21 cellular contexts compared by ENCODE assay signal in the genomic region with DNA sequence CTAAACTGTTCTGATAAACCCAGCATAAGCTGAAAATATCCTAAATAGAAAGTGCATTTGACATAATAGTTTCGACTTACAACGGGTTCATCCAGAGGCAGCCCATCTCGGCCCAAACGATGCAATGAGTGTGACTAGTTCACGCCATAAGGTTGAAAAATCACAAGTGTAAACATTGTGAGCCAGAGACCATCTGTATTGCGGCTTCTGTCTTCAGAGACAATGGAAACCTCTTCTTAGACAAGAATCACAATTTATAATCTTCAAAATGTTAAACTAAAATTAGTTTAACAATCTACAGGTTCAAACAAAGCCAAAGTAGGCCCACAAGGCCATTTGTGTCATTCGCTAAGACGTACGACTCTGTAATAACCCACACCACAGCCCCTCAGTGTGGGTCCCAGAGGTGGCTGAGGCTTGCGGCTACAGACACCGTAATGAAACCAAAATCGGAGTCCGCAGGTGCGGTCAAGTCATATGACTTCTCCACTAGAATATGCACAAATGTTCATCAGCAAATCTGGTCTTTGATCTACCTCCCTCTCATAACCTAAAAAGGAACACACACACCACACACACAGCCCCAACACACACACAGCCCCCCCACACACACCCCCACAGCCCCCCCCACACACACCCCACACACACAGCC.
DNase-seq lines count a peak whose midpoint lies in the region; ATAC-seq and TF ChIP-seq lines count a peak whose summit lies in the region.
"Had no signal": no experiment of that assay in that cellular context is flagged by ENCODE, and none has a peak within 500 bp of the region (broad histone marks: within the 10 kb centered on the region; RNA-seq: fewer than 3 reads in every experiment).

No MANE protein-coding gene starts in this region.

- H3K9me3 Mint-ChIP-seq in naive thymus-derived CD8-positive, alpha-beta T cell = no peaks in the 10 kb centered on the region
- H3K9me3 Mint-ChIP-seq: activated naive CD4-positive, alpha-beta T cell treated with anti-CD3 and anti-CD28 coated beads, Interleukin-2, amount 10 ng/mL, durations not matched to agents 7 days and 5 days; brain; naive B cell had no signal

- no peaks in the 10 kb centered on the region for H3K27me3 ChIP-seq in muscle layer of duodenum (ENCODE audit: low read depth, low read length)
- H3K27me3 ChIP-seq in tibial artery = no peaks in the 10 kb centered on the region
- H3K27me3 ChIP-seq: heart left ventricle had no signal

- no peak overlapping the region for H3K4me3 Mint-ChIP-seq in naive thymus-derived CD8-positive, alpha-beta T cell
- H3K4me3 Mint-ChIP-seq: activated CD8-positive, alpha-beta T cell treated with anti-CD3 and anti-CD28 coated beads for 36 hours; activated naive CD4-positive, alpha-beta T cell treated with anti-CD3 and anti-CD28 coated beads, Interleukin-2, amount 10 ng/mL, durations not matched to agents 7 days and 5 days; activated T-cell treated with anti-CD3 and anti-CD28 coated beads, Interleukin-2, amount 50 U/mL, for 24 hours; naive B cell had no signal

- H3K4me1 ChIP-seq in muscle layer of duodenum (ENCODE audit: control insufficient read depth in 1 of 2, insufficient read depth in 2 of 2, low read length in 2 of 2) = peaks cover 14 to 25% of the 10 kb centered on the region in 2 donors
- H3K4me1 ChIP-seq in tibial artery = peaks cover 0 to 73% (median 28%) of the 10 kb centered on the region in 4 donors

- no peak overlapping the region for H3K27ac Mint-ChIP-seq in naive thymus-derived CD8-positive, alpha-beta T cell
- H3K27ac Mint-ChIP-seq: activated CD8-positive, alpha-beta T cell treated with anti-CD3 and anti-CD28 coated beads for 36 hours; activated naive CD4-positive, alpha-beta T cell treated with anti-CD3 and anti-CD28 coated beads, Interleukin-2, amount 10 ng/mL, durations not matched to agents 7 days and 5 days; activated T-cell treated with anti-CD3 and anti-CD28 coated beads, Interleukin-2, amount 50 U/mL, for 24 hours; naive B cell had no signal

- no peak for TF ChIP-seq CTCF in tibial artery (IDR thresholded peaks at IDR 0.05)

- peak overlapping the region; percentile 14 for H3K27ac ChIP-seq in caudate nucleus (ENCODE audit: low read depth, low read length)
- peak overlapping the region; percentile 69 for H3K27ac ChIP-seq in muscle layer of duodenum (ENCODE audit: low read length)
- peak overlapping the region; percentile 15 to 22 for H3K27ac ChIP-seq in tibial artery
- H3K27ac ChIP-seq: psoas muscle, WERI-Rb-1 had no signal

- peaks cover 0 to 4% (median 2%) of the 10 kb centered on the region in 4 donors for H3K4me1 Mint-ChIP-seq in naive thymus-derived CD8-positive, alpha-beta T cell
- H3K4me1 Mint-ChIP-seq: activated naive CD4-positive, alpha-beta T cell treated with anti-CD3 and anti-CD28 coated beads, Interleukin-2, amount 10 ng/mL, durations not matched to agents 7 days and 5 days had no signal

- POLR2A ChIA-PET in naive thymus-derived CD8-positive, alpha-beta T cell (lab: Charles Lee) = no interaction called here

- ATAC-seq in naive thymus-derived CD8-positive, alpha-beta T cell = no peak
- ATAC-seq: activated CD8-positive, alpha-beta T cell treated with anti-CD3 and anti-CD28 coated beads for 36 hours; esophagus mucosa; psoas muscle had no signal

- intact Hi-C loops in tibial artery (cut with DNase I; ENCODE audit: low total_unique reads) = no loop called here

- DNase-seq in NCI-H2171 treated with DMSO at 0.1 percent for 48 hours (lab: John Stamatoyannopoulos, UW) (peak; percentile 59), NCI-H2171 (lab: John Stamatoyannopoulos, UW) (no peak), caudate nucleus (lab: John Stamatoyannopoulos, UW) (peak in 1 of 61 donors; percentile 15), tibial artery (peak in 1 of 2 donors; percentile 23), GOT3 (lab: John Stamatoyannopoulos, UW) (no peak), NCI-H1930 (lab: John Stamatoyannopoulos, UW) (no peak)
- DNase-seq in naive thymus-derived CD8-positive, alpha-beta T cell = no peak
- DNase-seq: 8988T; activated CD8-positive, alpha-beta T cell treated with anti-CD3 and anti-CD28 coated beads for 36 hours; activated naive CD4-positive, alpha-beta T cell treated with anti-CD3 and anti-CD28 coated beads, Interleukin-2, amount 10 ng/mL, durations not matched to agents 7 days and 5 days; activated T-cell treated with anti-CD3 and anti-CD28 coated beads, Interleukin-2, amount 50 U/mL, for 24 hours; DMS153; heart left ventricle; naive B cell; psoas muscle; stimulated activated CD4-positive, alpha-beta T cell treated with anti-CD3 and anti-CD28 coated beads, Interleukin-12 subunit alpha, Interleukin-12 subunit beta, amount 100 ng/mL, for 4 hours; WERI-Rb-1 had no signal

- no peaks in the 10 kb centered on the region for H3K9me3 ChIP-seq in muscle layer of duodenum (ENCODE audit: control insufficient read depth in 1 of 2, low read length in 2 of 2)
- no peaks in the 10 kb centered on the region for H3K9me3 ChIP-seq in tibial artery
- H3K9me3 ChIP-seq: heart left ventricle, psoas muscle had no signal

- H3K36me3 Mint-ChIP-seq in naive thymus-derived CD8-positive, alpha-beta T cell = no peaks in the 10 kb centered on the region
- H3K36me3 Mint-ChIP-seq: activated naive CD4-positive, alpha-beta T cell treated with anti-CD3 and anti-CD28 coated beads, Interleukin-2, amount 10 ng/mL, durations not matched to agents 7 days and 5 days had no signal

- H3K36me3 ChIP-seq in muscle layer of duodenum (ENCODE audit: control insufficient read depth in 1 of 2, insufficient read depth in 2 of 2, low read length in 2 of 2) = no peaks in the 10 kb centered on the region
- H3K36me3 ChIP-seq in tibial artery = no peaks in the 10 kb centered on the region
- H3K36me3 ChIP-seq: heart left ventricle, WERI-Rb-1 had no signal

- H3K27me3 Mint-ChIP-seq in naive thymus-derived CD8-positive, alpha-beta T cell = peaks cover 0 to 7% (median 2%) of the 10 kb centered on the region in 5 donors
- H3K27me3 Mint-ChIP-seq: activated naive CD4-positive, alpha-beta T cell treated with anti-CD3 and anti-CD28 coated beads, Interleukin-2, amount 10 ng/mL, durations not matched to agents 7 days and 5 days; activated T-cell treated with anti-CD3 and anti-CD28 coated beads, Interleukin-2, amount 50 U/mL, for 24 hours; brain had no signal

- H3K4me3 ChIP-seq in muscle layer of duodenum (ENCODE audit: low read depth in 1 of 2, low read length in 2 of 2) = peak overlapping the region; percentile 36 to 37
- H3K4me3 ChIP-seq in tibial artery = no peak overlapping the region
- H3K4me3 ChIP-seq: heart left ventricle, lung, psoas muscle had no signal

Comparison
In these comparisons a context has a peak if more than half of its experiments do, and no peak if none do; other contexts are left out.
1. H3K27ac ChIP-seq: peak in every context shown above with its lines; median percentile 69 in muscle layer of duodenum; 18 in tibial artery; 14 in caudate nucleus.
2. H3K4me3 ChIP-seq: peak in muscle layer of duodenum (2 of 2); none in tibial artery (0 of 2).